Comparison of ENCODE assay signal across 8 cellular contexts in the genomic region with DNA sequence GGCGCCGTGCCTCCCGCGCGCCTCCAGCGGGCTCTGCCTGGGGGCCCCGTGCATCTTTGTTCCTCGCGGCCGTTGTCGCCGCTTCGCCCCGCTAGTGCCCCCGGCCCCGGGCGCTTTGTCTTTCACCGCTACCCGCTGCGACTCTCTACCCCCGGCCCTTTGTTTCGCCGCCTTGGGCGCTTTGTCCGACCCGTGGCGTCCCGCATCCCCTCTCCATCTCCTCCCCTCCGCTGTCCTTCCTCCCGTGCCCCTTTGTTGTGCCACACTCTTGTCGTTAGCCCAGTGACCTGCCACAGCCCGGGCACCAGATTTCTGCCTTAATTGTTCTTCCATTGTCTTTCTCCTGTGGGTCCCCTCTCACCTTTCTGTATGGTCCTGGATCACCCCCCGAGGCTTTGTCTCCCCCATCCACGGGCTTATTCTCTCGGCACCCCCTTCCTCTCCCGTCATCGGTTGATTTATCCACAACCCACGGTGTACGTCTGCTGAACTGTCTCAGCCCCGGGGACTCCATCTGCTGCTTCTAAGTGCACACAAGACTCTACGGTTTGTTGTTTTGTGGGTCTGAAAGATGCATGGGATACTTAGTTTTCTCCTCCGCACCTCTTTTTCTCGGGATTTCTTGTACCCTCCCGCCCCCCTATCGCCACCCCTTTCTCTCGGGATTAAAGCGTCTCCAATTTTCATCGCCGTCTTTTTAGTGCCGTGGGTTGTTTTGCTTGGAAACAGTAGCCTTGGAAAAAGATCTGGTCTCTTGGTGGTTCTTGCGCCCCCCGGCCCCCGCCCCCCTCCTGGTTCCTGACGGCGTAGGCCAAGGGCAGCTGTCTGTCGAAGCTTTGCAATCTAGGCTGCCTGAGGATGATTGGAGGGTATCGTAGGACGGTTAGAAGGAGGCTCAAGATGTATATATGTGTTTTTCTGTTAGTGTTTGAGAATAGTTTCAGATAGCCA. TPM values are rescaled to one million over a fixed set of nuclear protein-coding genes. Genes with fewer than 3 reads are reported as not detected.
DNase-seq lines count a peak whose midpoint lies in the region; ATAC-seq and TF ChIP-seq lines count a peak whose summit lies in the region.

No MANE protein-coding gene starts in this region.

- H2AFZ ChIP-seq in PC-9 = peak overlapping the region; percentile 26; the same call in 1 of the 2 replicates

- TSS peak; percentile 48 for BruUV-seq in PC-9 (replicated peaks; lab: Mats Ljungman, UMichigan)

- H3K9me2 ChIP-seq in PC-9 (ENCODE audit: insufficient read depth) = no peaks in the 10 kb centered on the region

- no peak for TF ChIP-seq CTCF in PC-9 (conservative IDR thresholded peaks at IDR 0.05)

- H3K4me3 ChIP-seq in PC-9 = peak overlapping the region; percentile 67
- H3K4me3 ChIP-seq in iPS-15b (ENCODE audit: low read depth, low read length) = peak overlapping the region; percentile 90
- H3K4me3 ChIP-seq in skin epidermis = peak overlapping the region; percentile 57 to 86 (median 73)

- peaks cover 20% of the 10 kb centered on the region; the same call in 1 of the 2 replicates for H3K4me1 ChIP-seq in PC-9 (replicated peaks; ENCODE audit: insufficient read depth)
- peaks cover 12% of the 10 kb centered on the region for H3K4me1 ChIP-seq in iPS-15b (ENCODE audit: control insufficient read depth, insufficient read depth, low read length)

- H3K9me3 Mint-ChIP-seq in activated naive CD8-positive, alpha-beta T cell treated with anti-CD3 and anti-CD28 coated beads, Interleukin-2, amount 50 U/mL, for 24 hours = peaks cover 12% of the 10 kb centered on the region

- peak; percentile 31 for DNase-seq in NCI-H2029 (lab: John Stamatoyannopoulos, UW)
- DNase-seq in NCI-H2029 treated with DMSO at 0.1 percent for 48 hours (lab: John Stamatoyannopoulos, UW) = no peak
- DNase-seq in PC-9 = no peak
- DNase-seq in activated naive CD8-positive, alpha-beta T cell treated with anti-CD3 and anti-CD28 coated beads, Interleukin-2, amount 50 U/mL, for 24 hours = peak; percentile 39
- no peak for DNase-seq in HEK293T (ENCODE audit: extremely low spot score)
- no peak for DNase-seq in mucosa of gallbladder (ENCODE audit: low spot score)

- peaks cover 54% of the 10 kb centered on the region for H3K4me1 Mint-ChIP-seq in activated naive CD8-positive, alpha-beta T cell treated with anti-CD3 and anti-CD28 coated beads, Interleukin-2, amount 50 U/mL, for 24 hours

- H3K9me3 ChIP-seq in PC-9 (ENCODE audit: insufficient read depth, low read depth) (peaks cover 4% of the 10 kb centered on the region), iPS-15b (ENCODE audit: control insufficient read depth, insufficient read depth, low read length) (no peaks in the 10 kb centered on the region)

- H3K4me3 Mint-ChIP-seq in activated naive CD8-positive, alpha-beta T cell treated with anti-CD3 and anti-CD28 coated beads, Interleukin-2, amount 50 U/mL, for 24 hours = peak overlapping the region; percentile 99

- peak overlapping the region; percentile 96 for H3K27ac Mint-ChIP-seq in activated naive CD8-positive, alpha-beta T cell treated with anti-CD3 and anti-CD28 coated beads, Interleukin-2, amount 50 U/mL, for 24 hours

- no peaks in the 10 kb centered on the region for H3K27me3 ChIP-seq in PC-9 (ENCODE audit: insufficient read depth, low read depth)
- no peaks in the 10 kb centered on the region for H3K27me3 ChIP-seq in iPS-15b (ENCODE audit: control insufficient read depth, insufficient read depth, low read length)

- H3K9ac ChIP-seq in iPS-15b (ENCODE audit: low read depth, low read length) = peak overlapping the region; percentile 72

- no peaks in the 10 kb centered on the region for H3K27me3 Mint-ChIP-seq in activated naive CD8-positive, alpha-beta T cell treated with anti-CD3 and anti-CD28 coated beads, Interleukin-2, amount 50 U/mL, for 24 hours

- intact Hi-C loops in PC-9 (cut with micrococcal nuclease; ENCODE audit: unreplicated experiment) = loop anchor here (2.0 kb wide), 1 partner anchor 69 kb away; no protein-coding TSS in a partner anchor

- peaks cover 53% of the 10 kb centered on the region for H3K79me2 ChIP-seq in PC-9 (ENCODE audit: low read depth)

- CTCF ChIA-PET in PC-9 (lab: Charles Lee) = no interaction called here
- CTCF ChIA-PET in HEK293T (lab: Yijun Ruan, JAX) = interaction anchor here (0.6 kb wide), 1 partner anchor 92 kb away, joined by 6 read pairs; no protein-coding TSS in a partner anchor

- H4K20me1 ChIP-seq in PC-9 (ENCODE audit: insufficient read depth) = peaks cover 15% of the 10 kb centered on the region

- H3K4me2 ChIP-seq in PC-9 = peak overlapping the region; percentile 77

- H3K36me3 ChIP-seq in PC-9 (ENCODE audit: low read depth) (no peaks in the 10 kb centered on the region), iPS-15b (ENCODE audit: control insufficient read depth, insufficient read depth, low read length) (no peaks in the 10 kb centered on the region)

- POLR2A ChIA-PET in PC-9 (lab: Charles Lee; ENCODE audit: unreplicated experiment) (no interaction called here), HEK293T (lab: Yijun Ruan, JAX) (no interaction called here)

- H3F3A ChIP-seq in PC-9 (ENCODE audit: insufficient read depth, low read depth) = peaks cover 27% of the 10 kb centered on the region

- peaks cover 29% of the 10 kb centered on the region for H3K36me3 Mint-ChIP-seq in activated naive CD8-positive, alpha-beta T cell treated with anti-CD3 and anti-CD28 coated beads, Interleukin-2, amount 50 U/mL, for 24 hours (ENCODE audit: low read depth)

- no peak for ATAC-seq in activated naive CD8-positive, alpha-beta T cell treated with anti-CD3 and anti-CD28 coated beads, Interleukin-2, amount 50 U/mL, for 24 hours

- H3K27ac ChIP-seq in PC-9 (peak overlapping the region; percentile 23; the same call in 1 of the 2 replicates), skin epidermis (peak overlapping the region; percentile 61 to 98 (median 87))

TF ChIP-seq in HEK293T, 16 proteins besides CTCF, POLR2A, EP300 and RAD21:
- no peak for TF ChIP-seq BHLHE40 (IDR thresholded peaks at IDR 0.05; ENCODE audit: borderline replicate concordance)
- no peak for TF ChIP-seq FOXK2 (IDR thresholded peaks at IDR 0.05)
- TF ChIP-seq ARNT (IDR thresholded peaks at IDR 0.05) = no peak
- no peak for TF ChIP-seq FOXA1 (IDR thresholded peaks at IDR 0.05)

RNA-seq across cellular contexts. Expression of a gene that starts 0.8 kb away (rescaled TPM):
- total RNA-seq in PC-9 (2021) (40.0 and 53.8 TPM in 2 replicates), mucosa of gallbladder (72.1 TPM)

Comparison
In these comparisons a context has a peak if more than half of its experiments do, and no peak if none do; other contexts are left out.
1. DNase-seq: peak in NCI-H2029 (single experiment) and activated naive CD8-positive, alpha-beta T cell treated with anti-CD3 and anti-CD28 coated beads, Interleukin-2, amount 50 U/mL, for 24 hours (single experiment); none in NCI-H2029 treated with DMSO at 0.1 percent for 48 hours (single experiment), PC-9 (0 of 2), HEK293T (single experiment) and mucosa of gallbladder (single experiment).
2. Peak in every context shown above with its lines, with median percentiles within 50 percentile points of each other: H3K4me3 ChIP-seq.